1 cellular context compared by ENCODE assay signal in the genomic region with DNA sequence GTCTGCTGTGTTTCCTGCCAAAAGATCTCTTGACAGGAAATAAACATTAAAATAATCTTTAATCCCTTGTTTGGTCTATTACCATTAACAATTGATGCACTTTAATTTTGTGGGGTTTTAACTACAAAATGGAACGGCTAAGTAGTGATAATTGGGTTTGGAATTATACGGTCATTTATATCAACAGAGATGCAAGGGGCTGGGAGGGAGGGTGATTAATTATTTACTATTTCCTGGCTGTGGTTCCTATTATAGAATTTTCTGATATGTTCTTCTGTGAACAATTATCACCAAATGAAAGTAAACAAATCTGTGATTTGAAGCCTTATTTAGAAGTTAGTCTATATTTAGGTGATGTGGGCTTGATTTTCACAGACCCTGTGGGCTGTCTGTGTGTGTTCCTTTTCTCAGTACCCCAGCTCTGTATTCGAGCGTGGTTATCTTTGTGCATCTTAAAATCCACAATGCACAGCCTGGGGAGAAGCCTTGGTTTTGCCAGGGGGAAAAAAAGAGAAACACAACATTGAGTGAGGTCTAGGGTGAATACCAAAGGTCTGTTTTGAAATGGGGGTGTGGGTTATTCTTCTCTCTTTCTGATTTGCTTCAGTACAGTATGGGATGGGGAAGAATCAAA.
TF ChIP-seq lines count a peak whose summit lies in the region.

No MANE protein-coding gene starts in this region.

TF ChIP-seq in SK-N-SH treated with all-trans-retinoic acid at 6 μM for 48 hours, 23 proteins besides CTCF, POLR2A, EP300 and RAD21 (continued from another document):
- no peak for TF ChIP-seq CREB5 (CRISPR knock-in tag; IDR thresholded peaks at IDR 0.05; ENCODE audit: low read depth)
